ENCODE assay signal across 2 cellular contexts in the genomic region with DNA sequence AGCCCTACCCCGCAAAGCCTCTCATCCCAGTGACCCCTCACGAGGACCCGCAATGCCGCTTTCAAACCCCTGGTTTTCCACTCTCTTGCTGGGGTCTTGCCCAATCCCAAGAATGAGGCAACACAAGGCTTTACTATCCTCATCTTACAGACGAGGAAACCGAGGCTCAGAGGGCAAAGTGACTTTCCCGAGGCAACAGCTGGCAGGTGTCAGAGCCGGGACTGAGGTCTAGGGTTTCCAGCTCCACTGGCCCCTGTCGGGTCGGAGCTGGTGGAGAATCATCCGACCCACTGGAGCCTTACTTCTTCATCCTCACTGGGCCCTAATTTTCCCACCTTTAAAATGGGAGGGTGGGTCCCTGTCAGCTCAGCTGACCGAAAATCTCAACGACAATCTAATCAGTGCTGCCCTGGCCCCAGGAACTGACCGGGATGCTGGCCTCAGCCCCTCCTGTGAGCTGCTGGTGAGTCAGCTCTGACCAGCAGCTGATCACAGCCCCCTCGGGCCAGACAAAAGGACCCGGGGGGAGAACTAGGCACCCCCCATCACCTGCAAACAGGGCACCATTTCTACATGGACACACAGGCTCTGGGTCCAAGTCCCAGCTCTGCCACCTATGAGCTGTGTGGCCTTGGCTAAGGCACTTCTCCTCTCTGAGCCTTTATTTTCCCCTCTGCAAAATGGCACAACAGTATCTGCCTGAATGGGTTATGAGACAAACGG.
A peak's percentile ranks its signal among the peaks of the same experiment; 100 is the strongest.
TF ChIP-seq lines count a peak whose summit lies in the region.

No MANE protein-coding gene starts in this region.

TF ChIP-seq in A549, 52 proteins besides CTCF, POLR2A, EP300 and RAD21 (continued from another document):
- no peak for TF ChIP-seq BCL3 (IDR thresholded peaks at IDR 0.05)
- TF ChIP-seq RFX5 (IDR thresholded peaks at IDR 0.05) = no peak
- TF ChIP-seq PBX3 (IDR thresholded peaks at IDR 0.05) = no peak
- TF ChIP-seq ZSCAN20 (CRISPR knock-in tag; IDR thresholded peaks at IDR 0.05) = no peak
- TF ChIP-seq BHLHE40 (IDR thresholded peaks at IDR 0.05; ENCODE audit: low read depth, low read length) = no peak
- TF ChIP-seq ZC3H11A (IDR thresholded peaks at IDR 0.05) = no peak
- TF ChIP-seq ZNF302 (CRISPR knock-in tag; IDR thresholded peaks at IDR 0.05) = no peak
- no peak for TF ChIP-seq EHF (CRISPR knock-in tag; IDR thresholded peaks at IDR 0.05)
- TF ChIP-seq, protein P1, sequence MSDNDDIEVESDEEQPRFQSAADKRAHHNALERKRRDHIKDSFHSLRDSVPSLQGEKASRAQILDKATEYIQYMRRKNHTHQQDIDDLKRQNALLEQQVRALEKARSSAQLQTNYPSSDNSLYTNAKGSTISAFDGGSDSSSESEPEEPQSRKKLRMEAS (IDR thresholded peaks at IDR 0.05) = no peak
- no peak for TF ChIP-seq RCOR1 (IDR thresholded peaks at IDR 0.05; ENCODE audit: low read depth, low read length)
- no peak for TF ChIP-seq CBX2 (IDR thresholded peaks at IDR 0.05; ENCODE audit: borderline replicate concordance, low read depth)
- TF ChIP-seq ZFP36 (IDR thresholded peaks at IDR 0.05; ENCODE audit: borderline replicate concordance, partially characterized antibody) = no peak
- no peak for TF ChIP-seq TP53 (CRISPR knock-in tag; IDR thresholded peaks at IDR 0.05)
- no peak for TF ChIP-seq RNF2 (IDR thresholded peaks at IDR 0.05; ENCODE audit: borderline replicate concordance, low read depth)
- no peak for TF ChIP-seq NPAS2 (CRISPR knock-in tag; IDR thresholded peaks at IDR 0.05; ENCODE audit: borderline replicate concordance)
- no peak for TF ChIP-seq JUN (IDR thresholded peaks at IDR 0.05)

TF ChIP-seq in endothelial cell of umbilical vein, 7 proteins besides CTCF, POLR2A, EP300 and RAD21 (continued from another document):
- peak; percentile 2 for TF ChIP-seq JUN (IDR thresholded peaks at IDR 0.05; ENCODE audit: borderline replicate concordance, insufficient read depth, insufficient read length, low read depth)
- TF ChIP-seq MYC (IDR thresholded peaks at IDR 0.05; ENCODE audit: low read depth, low read length) = no peak
- TF ChIP-seq POLR2AphosphoS5 (IDR thresholded peaks at IDR 0.05; ENCODE audit: insufficient read depth, low read depth, low read length) = peak; percentile 48
